Comparison of ENCODE assay signal across 1 cellular context in genomic region chr13:60162096-60162495, GRCh38.
TF ChIP-seq lines count a peak whose summit lies in the region.

No MANE protein-coding gene starts in this region.

TF ChIP-seq in HCT116, 20 proteins besides CTCF, POLR2A, EP300 and RAD21 (continued from another document):
- TF ChIP-seq YY1 (IDR thresholded peaks at IDR 0.05; ENCODE audit: extremely low read depth, insufficient replicate concordance, low read depth, low read length) = no peak
- TF ChIP-seq, protein P1, sequence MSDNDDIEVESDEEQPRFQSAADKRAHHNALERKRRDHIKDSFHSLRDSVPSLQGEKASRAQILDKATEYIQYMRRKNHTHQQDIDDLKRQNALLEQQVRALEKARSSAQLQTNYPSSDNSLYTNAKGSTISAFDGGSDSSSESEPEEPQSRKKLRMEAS (IDR thresholded peaks at IDR 0.05) = no peak
TF ChIP-seq in HCT116: peak in this region for 0.
